Comparison of ENCODE assay signal across 29 cellular contexts in genomic region chr16:16940351-16940750, GRCh38.
"Had no signal": no experiment of that assay in that cellular context is flagged by ENCODE, and none has a peak within 500 bp of the region (broad histone marks: within the 10 kb centered on the region; RNA-seq: fewer than 3 reads in every experiment).

No MANE protein-coding gene starts in this region.

- H3K27me3 ChIP-seq: adrenal gland, ascending aorta, cardiac muscle cell, right atrium auricular region, tibial nerve had no signal

- H3K79me2 ChIP-seq: parathyroid adenoma had no signal

- H3K9ac ChIP-seq: parathyroid adenoma had no signal

- H3K36me3 ChIP-seq: adrenal gland, ascending aorta, cardiac muscle cell, gastrocnemius medialis, right atrium auricular region, suprapubic skin, tibial nerve had no signal

- H3K4me3 ChIP-seq: adrenal gland, ascending aorta, cardiac muscle cell, coronary artery, gastrocnemius medialis, lung, right atrium auricular region, suprapubic skin, tibial nerve had no signal

- H2AFZ ChIP-seq: parathyroid adenoma had no signal

- DNase-seq: activated CD4-positive, alpha-beta T cell treated with anti-CD3 and anti-CD28 coated beads for 48 hours; activated CD4-positive, alpha-beta T cell treated with anti-CD3 and anti-CD28 coated beads, Interleukin-2, amount 50 U/mL, for 48 hours; activated CD8-positive, alpha-beta memory T cell treated with anti-CD3 and anti-CD28 coated beads for 24 hours; activated effector memory CD4-positive, alpha-beta T cell treated with Interleukin-2 at 50 U/mL for 16 hours; activated naive CD4-positive, alpha-beta T cell treated with Interleukin-2 at 50 U/mL for 16 hours; adrenal gland; cerebellar nuclear complex; dorsolateral prefrontal cortex; effector memory CD4-positive, alpha-beta T cell; erythroblast; gastrocnemius medialis; glutamatergic neuron; kidney glomerular epithelial cell; stimulated activated CD4-positive, alpha-beta T cell treated with anti-CD3 and anti-CD28 coated beads, Interleukin-15, amount 100 ng/mL, for 24 hours; stimulated activated CD4-positive, alpha-beta T cell treated with anti-CD3 and anti-CD28 coated beads, Interleukin-2, amount 100 ng/mL, for 24 hours; stimulated activated naive B cell treated with anti-CD40 and anti-IgM and Interleukin-4, amounts not matched to agents 10 μg/mL and 1 μg/mL and 100 μg/mL, for 72 hours; T-helper 9 cell had no signal

- H3K27ac ChIP-seq: adrenal gland, ascending aorta, cardiac muscle cell, coronary artery, dorsolateral prefrontal cortex, gastrocnemius medialis, parathyroid adenoma, right atrium auricular region, suprapubic skin, tibial nerve, VCaP had no signal

- ATAC-seq: activated CD4-positive, CD25-positive, alpha-beta regulatory T cell treated with anti-CD3 and anti-CD28 coated beads, Interleukin-2, amount 50 U/mL, for 24 hours; gastrocnemius medialis; left lobe of liver; stimulated activated naive B cell treated with anti-CD40 and anti-IgM and Interleukin-4, amounts not matched to agents 10 μg/mL and 1 μg/mL and 100 μg/mL, for 72 hours had no signal

- H3K4me1 ChIP-seq: adrenal gland, ascending aorta, gastrocnemius medialis, parathyroid adenoma, right atrium auricular region, suprapubic skin, tibial nerve had no signal

- H3K9me3 ChIP-seq: adrenal gland, ascending aorta, gastrocnemius medialis, right atrium auricular region, suprapubic skin, tibial nerve had no signal

- FAIRE-seq: TTC549 had no signal
